ENCODE assay signal across 12 cellular contexts in genomic region chr18:45619062-45619825, GRCh38. TPM values are rescaled to one million over a fixed set of nuclear protein-coding genes. Genes with fewer than 3 reads are reported as not detected.
DNase-seq lines count a peak whose midpoint lies in the region; FAIRE-seq and TF ChIP-seq lines count a peak whose summit lies in the region.
"Had no signal": no experiment of that assay in that cellular context is flagged by ENCODE, and none has a peak within 500 bp of the region (broad histone marks: within the 10 kb centered on the region; RNA-seq: fewer than 3 reads in every experiment).

No MANE protein-coding gene starts in this region.

- no peaks in the 10 kb centered on the region for H3K9me3 ChIP-seq in left ventricle myocardium inferior (replicated peaks)

- H3K36me3 Mint-ChIP-seq in neural crest cell (ENCODE audit: low read depth): no peaks in the 10 kb centered on the region

- H3K9me3 Mint-ChIP-seq in neural crest cell: no peaks in the 10 kb centered on the region

- peaks cover 3% of the 10 kb centered on the region for H3K27me3 Mint-ChIP-seq in neural crest cell (ENCODE audit: low read depth)

- FAIRE-seq in bronchial epithelial cell (lab: Jason Lieb, UNC): peak; percentile 18

- intact Hi-C loops in left ventricle myocardium inferior (cut with micrococcal nuclease): no loop called here

- H3K27me3 ChIP-seq in bronchial epithelial cell (ENCODE audit: control insufficient read depth, insufficient read depth, low read length) (no peaks in the 10 kb centered on the region), left ventricle myocardium inferior (ENCODE audit: low read depth) (peaks cover 4% of the 10 kb centered on the region)

- H3K27ac Mint-ChIP-seq in neural crest cell (ENCODE audit: unreplicated experiment): peak overlapping the region; percentile 59

- H3K4me1 Mint-ChIP-seq in neural crest cell: no peaks in the 10 kb centered on the region

- peaks cover 14% of the 10 kb centered on the region for H3K4me1 ChIP-seq in left ventricle myocardium inferior

- H3K4me3 ChIP-seq in bronchial epithelial cell (ENCODE audit: low read depth, low read length) (no peak overlapping the region), left ventricle myocardium inferior (no peak overlapping the region)

- TF ChIP-seq CTCF in bronchial epithelial cell (IDR thresholded peaks at IDR 0.05; ENCODE audit: insufficient read depth, low read length, severe bottlenecking) (no peak), left ventricle myocardium inferior (IDR thresholded peaks at IDR 0.05; ENCODE audit: borderline replicate concordance) (no peak), neural crest cell (conservative IDR thresholded peaks at IDR 0.05) (no peak)

- H3K36me3 ChIP-seq in bronchial epithelial cell (ENCODE audit: control insufficient read depth, insufficient read depth, low read length) (no peaks in the 10 kb centered on the region), left ventricle myocardium inferior (no peaks in the 10 kb centered on the region)

- no peak overlapping the region for H3K4me3 Mint-ChIP-seq in neural crest cell

- DNase-seq in bronchial epithelial cell (ENCODE audit: low read depth) (peak; percentile 35), left ventricle myocardium inferior (peak; percentile 60), neural crest cell (ENCODE audit: low read depth, low spot score) (no peak), ureter (ENCODE audit: low spot score) (peak; percentile 63), RPMI8226 (no peak), NCI-H69 (lab: John Stamatoyannopoulos, UW) (no peak), NCI-H2196 treated with DMSO at 0.1 percent for 48 hours (lab: John Stamatoyannopoulos, UW; ENCODE audit: unreplicated experiment) (no peak)
- DNase-seq: activated effector memory CD4-positive, alpha-beta T cell treated with Interleukin-2 at 50 U/mL for 16 hours; NCI-H1048; NCI-H526 treated with DMSO at 0.1 percent for 48 hours had no signal

- peak overlapping the region; percentile 79 for H3K27ac ChIP-seq in left ventricle myocardium inferior (replicated peaks)

RNA-seq across cellular contexts. Expression of gene SLC14A2, which starts 4.0 kb away (rescaled TPM):
- not detected in 2 replicates for total RNA-seq in bronchial epithelial cell
- total RNA-seq in left ventricle myocardium inferior: 0.05 TPM
- total RNA-seq in neural crest cell: not detected in 2 replicates
- not detected for total RNA-seq in ureter
- total RNA-seq: kidney epithelial cell, osteocyte had no signal

Comparison
In these comparisons a context has a peak if more than half of its experiments do, and no peak if none do; other contexts are left out.
1. DNase-seq: peak in bronchial epithelial cell (single experiment), left ventricle myocardium inferior (single experiment) and ureter (single experiment); none in neural crest cell (single experiment), RPMI8226 (single experiment), NCI-H69 (single experiment) and NCI-H2196 treated with DMSO at 0.1 percent for 48 hours (single experiment).